8 cellular contexts compared by ENCODE assay signal in the genomic region with DNA sequence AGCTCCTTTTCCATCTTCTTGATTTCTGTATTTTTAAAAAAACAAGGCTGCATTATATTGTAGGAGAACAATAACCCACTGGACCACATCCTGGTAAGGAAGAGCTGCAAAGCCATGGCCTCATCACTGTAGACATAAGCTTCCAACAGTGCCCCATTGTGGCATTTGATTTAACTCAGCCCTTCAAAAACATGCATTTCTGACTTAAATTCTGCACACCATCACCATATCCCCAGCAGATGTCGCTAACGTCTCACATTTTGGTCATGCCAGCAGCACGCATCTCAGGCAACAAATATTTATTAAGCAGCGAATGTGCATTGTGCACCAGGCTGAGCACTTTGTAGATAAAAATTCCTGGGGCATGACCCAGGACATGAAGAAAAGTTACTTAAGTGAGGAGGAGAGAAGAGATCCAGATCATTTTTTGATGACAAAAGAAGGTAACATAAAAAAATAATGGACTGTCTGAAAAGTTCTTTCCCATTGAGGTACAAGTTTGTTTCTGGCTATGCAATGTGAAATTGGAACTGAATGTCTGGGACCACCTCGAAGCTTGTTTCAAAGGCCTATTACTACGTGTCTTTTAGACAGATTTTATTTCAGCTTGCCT.
DNase-seq lines count a peak whose midpoint lies in the region; ATAC-seq and TF ChIP-seq lines count a peak whose summit lies in the region.

No MANE protein-coding gene starts in this region.

- H3K4me2 ChIP-seq in H9 (ENCODE audit: insufficient read depth, insufficient read length, low read length), result no peak overlapping the region

- H3K4me1 ChIP-seq in H9 (ENCODE audit: insufficient read depth, low read length) (no peaks in the 10 kb centered on the region), vagina (no peaks in the 10 kb centered on the region)

- H3K27me3 ChIP-seq in H9 (ENCODE audit: insufficient read depth, low read length) (no peaks in the 10 kb centered on the region), vagina (no peaks in the 10 kb centered on the region)

- no peak overlapping the region for H2BK120ac ChIP-seq in H9 (ENCODE audit: low read depth, low read length, poor library complexity, severe bottlenecking)

- H3K36me3 Mint-ChIP-seq in H9 (ENCODE audit: insufficient read depth in 1 of 3, low read depth in 3 of 3) (peaks cover 0 to 5% (median 0%) of the 10 kb centered on the region in 3 experiments; a peak in 1 of 7 replicates), glutamatergic neuron (ENCODE audit: unreplicated experiment) (peaks cover 5% of the 10 kb centered on the region), progenitor cell of endocrine pancreas (ENCODE audit: insufficient read depth) (no peaks in the 10 kb centered on the region)
- no peaks in the 10 kb centered on the region for H3K36me3 Mint-ChIP-seq in activated naive CD4-positive, alpha-beta T cell treated with anti-CD3 and anti-CD28 coated beads, Interleukin-2, amount 50 U/mL, for 72 hours

- intact Hi-C loops in vagina (cut with DNase I), result loop anchor here (5.0 to 10.0 kb wide), 2 partner anchors 144 to 377 kb away; no protein-coding TSS in a partner anchor

- no peak overlapping the region for H3K23ac ChIP-seq in H9 (ENCODE audit: insufficient read length, low read depth, low read length)

- no peak overlapping the region for H3K4me3 ChIP-seq in vagina

- no peak overlapping the region for H3K18ac ChIP-seq in H9 (ENCODE audit: insufficient read length, low read depth, low read length)

- ATAC-seq in SK-N-SH treated with all-trans-retinoic acid at 6 μM for 48 hours, result peak; percentile 96
- ATAC-seq in activated naive CD4-positive, alpha-beta T cell treated with anti-CD3 and anti-CD28 coated beads, Interleukin-2, amount 50 U/mL, for 72 hours, result peak; percentile 67 to 81

- no peak overlapping the region for H3K27ac Mint-ChIP-seq in H9
- H3K27ac Mint-ChIP-seq in activated naive CD4-positive, alpha-beta T cell treated with anti-CD3 and anti-CD28 coated beads, Interleukin-2, amount 50 U/mL, for 72 hours, result no peak overlapping the region
- no peak overlapping the region for H3K27ac Mint-ChIP-seq in glutamatergic neuron (ENCODE audit: unreplicated experiment)
- no peak overlapping the region for H3K27ac Mint-ChIP-seq in progenitor cell of endocrine pancreas

- no peak overlapping the region for H2AFZ ChIP-seq in H9 (ENCODE audit: low read length)

- H3K9me3 Mint-ChIP-seq in H9 (peaks cover 0 to 8% of the 10 kb centered on the region in 2 experiments; a peak in 3 of 5 replicates), glutamatergic neuron (ENCODE audit: unreplicated experiment) (peaks cover 9% of the 10 kb centered on the region), progenitor cell of endocrine pancreas (ENCODE audit: low read depth) (no peaks in the 10 kb centered on the region)
- H3K9me3 Mint-ChIP-seq in activated naive CD4-positive, alpha-beta T cell treated with anti-CD3 and anti-CD28 coated beads, Interleukin-2, amount 50 U/mL, for 72 hours, result no peaks in the 10 kb centered on the region

- WGBS in H9 (ENCODE audit: extremely low coverage, insufficient read length, low lambda C conversion rate), result no CpG with 5 or more reads among the region's 6 CpGs

- no peak overlapping the region for H2BK12ac ChIP-seq in H9 (ENCODE audit: insufficient read length, low read depth, low read length)

- no peak overlapping the region for H4K8ac ChIP-seq in H9 (replicated peaks; ENCODE audit: insufficient read length, low read depth, low read length)

- H3K27me3 Mint-ChIP-seq in H9 (ENCODE audit: low read depth) (peaks cover 3% of the 10 kb centered on the region; the same call in 1 of the 2 replicates), glutamatergic neuron (ENCODE audit: unreplicated experiment) (peaks cover 6% of the 10 kb centered on the region), progenitor cell of endocrine pancreas (no peaks in the 10 kb centered on the region)

- no peaks in the 10 kb centered on the region for H3K23me2 ChIP-seq in H9 (ENCODE audit: insufficient read length, low read depth, low read length, poor library complexity, severe bottlenecking)

- H2BK15ac ChIP-seq in H9 (ENCODE audit: low read depth, low read length), result no peak overlapping the region

- no peaks in the 10 kb centered on the region for H3K79me2 ChIP-seq in H9 (ENCODE audit: insufficient read depth, low read length)

- H3K4me1 Mint-ChIP-seq in H9 (peaks cover 6 to 11% of the 10 kb centered on the region in 2 experiments; a peak in 3 of 4 replicates), glutamatergic neuron (ENCODE audit: low read depth, unreplicated experiment) (peaks cover 1% of the 10 kb centered on the region), progenitor cell of endocrine pancreas (ENCODE audit: low read depth) (peaks cover 2% of the 10 kb centered on the region)

- no peaks in the 10 kb centered on the region for H3K79me1 ChIP-seq in H9 (ENCODE audit: insufficient read depth, low read depth, low read length, poor library complexity, severe bottlenecking)

- H2BK5ac ChIP-seq in H9 (ENCODE audit: insufficient read length, low read length), result no peak overlapping the region

- no peaks in the 10 kb centered on the region for H3K36me3 ChIP-seq in vagina

- H3K4me3 Mint-ChIP-seq in H9 (no peak overlapping the region), glutamatergic neuron (ENCODE audit: unreplicated experiment) (no peak overlapping the region), progenitor cell of endocrine pancreas (ENCODE audit: low read depth) (no peak overlapping the region)

- no peak overlapping the region for H4K91ac ChIP-seq in H9 (ENCODE audit: insufficient read length, low read depth, low read length)

- H3T11ph ChIP-seq in H9 (ENCODE audit: low read length), result no peak overlapping the region

- no peak for TF ChIP-seq POLR2A in vagina (IDR thresholded peaks at IDR 0.05)

- H3K9me3 ChIP-seq in H9 (ENCODE audit: control insufficient read depth, low read depth, low read length) (no peaks in the 10 kb centered on the region), vagina (no peaks in the 10 kb centered on the region)

- no peak overlapping the region for H3K4ac ChIP-seq in H9 (ENCODE audit: low read depth, low read length)

- H3K14ac ChIP-seq in H9 (ENCODE audit: insufficient read depth, low read length), result no peak overlapping the region

- DNase-seq in Daoy (ENCODE audit: low read depth) (peak; percentile 87), H9 (peak; percentile 71), NCI-H1092 treated with DMSO at 0.1 percent for 48 hours (lab: John Stamatoyannopoulos, UW) (peak; percentile 86), glutamatergic neuron (peak; percentile 62), progenitor cell of endocrine pancreas (ENCODE audit: low spot score, unreplicated experiment) (peak; percentile 57), vagina (ENCODE audit: extremely low spot score in 2 of 2) (no peak)
- peak in 1 of 2 donors; percentile 57 for DNase-seq in activated naive CD4-positive, alpha-beta T cell treated with anti-CD3 and anti-CD28 coated beads, Interleukin-2, amount 50 U/mL, for 72 hours (ENCODE audit: low spot score in 2 of 2)

- H2BK20ac ChIP-seq in H9 (ENCODE audit: low read depth, low read length, poor library complexity, severe bottlenecking), result no peak overlapping the region

- no peak overlapping the region for H3K56ac ChIP-seq in H9 (ENCODE audit: insufficient read length, low read depth, low read length)

- no peaks in the 10 kb centered on the region for H4K20me1 ChIP-seq in H9 (ENCODE audit: control insufficient read depth, insufficient read depth, insufficient read length)

- H3K27ac ChIP-seq in H9 (ENCODE audit: insufficient read length, low read depth, low read length) (no peak overlapping the region), vagina (no peak overlapping the region)

- H3K9ac ChIP-seq in H9 (ENCODE audit: extremely low read depth, insufficient read length, low read length), result no peak overlapping the region

- TF ChIP-seq CTCF in H9 (conservative IDR thresholded peaks at IDR 0.05), result peak; percentile 84
- peak; percentile 66 for TF ChIP-seq CTCF in glutamatergic neuron (IDR thresholded peaks at IDR 0.05; ENCODE audit: partially characterized antibody, unreplicated experiment)
- peak; percentile 85 for TF ChIP-seq CTCF in progenitor cell of endocrine pancreas (IDR thresholded peaks at IDR 0.05; ENCODE audit: unreplicated experiment)
- peak; percentile 88 for TF ChIP-seq CTCF in vagina (IDR thresholded peaks at IDR 0.05)

- H4K5ac ChIP-seq in H9 (ENCODE audit: insufficient read length, low read depth, low read length), result no peak overlapping the region

- no peak overlapping the region for H2AK5ac ChIP-seq in H9 (ENCODE audit: insufficient read length, low read length)

TF ChIP-seq in SK-N-SH treated with all-trans-retinoic acid at 6 μM for 48 hours, 23 proteins besides CTCF, POLR2A, EP300 and RAD21:
- no peak for TF ChIP-seq ZFP30 (CRISPR knock-in tag; IDR thresholded peaks at IDR 0.05)
- TF ChIP-seq ISL1 (CRISPR knock-in tag; IDR thresholded peaks at IDR 0.05), result peak; percentile 40; the same call in 1 of the 2 replicates
TF ChIP-seq in SK-N-SH treated with all-trans-retinoic acid at 6 μM for 48 hours: peak in this region for 1.

Comparison
In these comparisons a context has a peak if more than half of its experiments do, and no peak if none do; other contexts are left out.
1. DNase-seq: peak in Daoy (single experiment), H9 (single experiment), NCI-H1092 treated with DMSO at 0.1 percent for 48 hours (single experiment), glutamatergic neuron (single experiment) and progenitor cell of endocrine pancreas (single experiment); none in vagina (0 of 2).
2. Peak in every context shown above with its lines, with median percentiles within 50 percentile points of each other: CTCF ChIP-seq.